In genomic region chr2:45000341-45000901, GRCh38 we compare ENCODE assay signal across 1 cellular context.
TF ChIP-seq lines count a peak whose summit lies in the region.

No MANE protein-coding gene starts in this region.

TF ChIP-seq in WTC11, 78 proteins besides CTCF, POLR2A, EP300 and RAD21 (continued from another document):
- no peak for TF ChIP-seq ZNF425 (CRISPR knock-in tag; conservative IDR thresholded peaks at IDR 0.05)
- no peak for TF ChIP-seq E2F1 (CRISPR knock-in tag; IDR thresholded peaks at IDR 0.05)
- no peak for TF ChIP-seq NR3C1 (CRISPR knock-in tag; conservative IDR thresholded peaks at IDR 0.05; ENCODE audit: low read depth)
- TF ChIP-seq TCF7 (CRISPR knock-in tag; IDR thresholded peaks at IDR 0.05; ENCODE audit: low read depth): no peak
- TF ChIP-seq ETV6 (CRISPR knock-in tag; IDR thresholded peaks at IDR 0.05): 0 out of 2 replicates have a peak, but pooled peaks have one; percentile 45
- TF ChIP-seq FOXK1 (CRISPR knock-in tag; IDR thresholded peaks at IDR 0.05): no peak
- 0 out of 2 replicates have a peak, but pooled peaks have one; percentile 32 for TF ChIP-seq ZNF219 (CRISPR knock-in tag; IDR thresholded peaks at IDR 0.05; ENCODE audit: borderline replicate concordance)
- no peak for TF ChIP-seq RELA (CRISPR knock-in tag; IDR thresholded peaks at IDR 0.05; ENCODE audit: borderline replicate concordance)
- 0 out of 2 replicates have a peak, but pooled peaks have one; percentile 36 for TF ChIP-seq TP53 (CRISPR knock-in tag; IDR thresholded peaks at IDR 0.05)
- TF ChIP-seq HMGA2 (CRISPR knock-in tag; IDR thresholded peaks at IDR 0.05): no peak
- no peak for TF ChIP-seq STAT6 (CRISPR knock-in tag; conservative IDR thresholded peaks at IDR 0.05; ENCODE audit: low read depth)
- TF ChIP-seq PRDM15 (CRISPR knock-in tag; IDR thresholded peaks at IDR 0.05): no peak
- no peak for TF ChIP-seq ZMAT4 (CRISPR knock-in tag; IDR thresholded peaks at IDR 0.05)
- no peak for TF ChIP-seq PRRX2 (CRISPR knock-in tag; IDR thresholded peaks at IDR 0.05)
- no peak for TF ChIP-seq ZNF281 (CRISPR knock-in tag; IDR thresholded peaks at IDR 0.05)
- no peak for TF ChIP-seq ZNF423 (CRISPR knock-in tag; IDR thresholded peaks at IDR 0.05)
- no peak for TF ChIP-seq CREM (CRISPR knock-in tag; IDR thresholded peaks at IDR 0.05)
- TF ChIP-seq MLX (CRISPR knock-in tag; IDR thresholded peaks at IDR 0.05): no peak
- no peak for TF ChIP-seq ZNF512 (CRISPR knock-in tag; IDR thresholded peaks at IDR 0.05; ENCODE audit: borderline replicate concordance)
- no peak for TF ChIP-seq ZNF232 (CRISPR knock-in tag; IDR thresholded peaks at IDR 0.05)
